Comparison of ENCODE assay signal across 12 cellular contexts in genomic region chr13:47433461-47434005, GRCh38.
"Had no signal": no experiment of that assay in that cellular context is flagged by ENCODE, and none has a peak within 500 bp of the region (broad histone marks: within the 10 kb centered on the region; RNA-seq: fewer than 3 reads in every experiment).

No MANE protein-coding gene starts in this region.

- H3K27ac Mint-ChIP-seq: stimulated activated naive CD8-positive, alpha-beta T cell treated with anti-CD3 and anti-CD28 coated beads, Interleukin-15, amount 100 ng/mL, for 72 hours; T-helper 2 cell treated with Interferon-gamma antibody and Interleukin-4, amounts not matched to agents 5 μg/mL and 100 μg/mL, for 36 hours had no signal

- H3K4me3 Mint-ChIP-seq: neural crest cell; stimulated activated naive CD8-positive, alpha-beta T cell treated with anti-CD3 and anti-CD28 coated beads, Interleukin-15, amount 100 ng/mL, for 72 hours; T-helper 2 cell treated with Interferon-gamma antibody and Interleukin-4, amounts not matched to agents 5 μg/mL and 100 μg/mL, for 36 hours had no signal

- H3K4me1 ChIP-seq: testis had no signal

- H3K4me3 ChIP-seq: testis had no signal

- H3K4me1 Mint-ChIP-seq: neural crest cell; stimulated activated naive CD8-positive, alpha-beta T cell treated with anti-CD3 and anti-CD28 coated beads, Interleukin-15, amount 100 ng/mL, for 72 hours had no signal

- DNase-seq: activated CD4-positive, alpha-beta T cell treated with anti-CD3 and anti-CD28 coated beads, Interleukin-2, amount 50 U/mL, for 4 hours; activated naive CD4-positive, alpha-beta T cell; activated T-cell treated with anti-CD3 and anti-CD28 coated beads, Interleukin-2, amount 50 U/mL, for 48 hours; central memory CD4-positive, alpha-beta T cell; effector memory CD4-positive, alpha-beta T cell; hippocampal formation; stimulated activated CD4-positive, alpha-beta T cell treated with anti-CD3 and anti-CD28 coated beads, Interleukin-4, amount 100 ng/mL, for 24 hours; stimulated activated naive CD8-positive, alpha-beta T cell treated with anti-CD3 and anti-CD28 coated beads, Interleukin-15, amount 100 ng/mL, for 72 hours; testis had no signal

- H3K27me3 Mint-ChIP-seq: stimulated activated naive CD8-positive, alpha-beta T cell treated with anti-CD3 and anti-CD28 coated beads, Interleukin-15, amount 100 ng/mL, for 72 hours had no signal

- H3K27ac ChIP-seq: testis had no signal

- H3K9me3 ChIP-seq: testis had no signal

- ATAC-seq: activated CD4-positive, CD25-positive, alpha-beta regulatory T cell treated with anti-CD3 and anti-CD28 coated beads, Interleukin-2, amount 50 U/mL, for 24 hours; stimulated activated naive CD8-positive, alpha-beta T cell treated with anti-CD3 and anti-CD28 coated beads, Interleukin-15, amount 100 ng/mL, for 72 hours had no signal

- H3K9me3 Mint-ChIP-seq: stimulated activated naive CD8-positive, alpha-beta T cell treated with anti-CD3 and anti-CD28 coated beads, Interleukin-15, amount 100 ng/mL, for 72 hours; T-helper 2 cell treated with Interferon-gamma antibody and Interleukin-4, amounts not matched to agents 5 μg/mL and 100 μg/mL, for 36 hours had no signal

- H3K27me3 ChIP-seq: testis had no signal
